8 cellular contexts compared by ENCODE assay signal in the genomic region with DNA sequence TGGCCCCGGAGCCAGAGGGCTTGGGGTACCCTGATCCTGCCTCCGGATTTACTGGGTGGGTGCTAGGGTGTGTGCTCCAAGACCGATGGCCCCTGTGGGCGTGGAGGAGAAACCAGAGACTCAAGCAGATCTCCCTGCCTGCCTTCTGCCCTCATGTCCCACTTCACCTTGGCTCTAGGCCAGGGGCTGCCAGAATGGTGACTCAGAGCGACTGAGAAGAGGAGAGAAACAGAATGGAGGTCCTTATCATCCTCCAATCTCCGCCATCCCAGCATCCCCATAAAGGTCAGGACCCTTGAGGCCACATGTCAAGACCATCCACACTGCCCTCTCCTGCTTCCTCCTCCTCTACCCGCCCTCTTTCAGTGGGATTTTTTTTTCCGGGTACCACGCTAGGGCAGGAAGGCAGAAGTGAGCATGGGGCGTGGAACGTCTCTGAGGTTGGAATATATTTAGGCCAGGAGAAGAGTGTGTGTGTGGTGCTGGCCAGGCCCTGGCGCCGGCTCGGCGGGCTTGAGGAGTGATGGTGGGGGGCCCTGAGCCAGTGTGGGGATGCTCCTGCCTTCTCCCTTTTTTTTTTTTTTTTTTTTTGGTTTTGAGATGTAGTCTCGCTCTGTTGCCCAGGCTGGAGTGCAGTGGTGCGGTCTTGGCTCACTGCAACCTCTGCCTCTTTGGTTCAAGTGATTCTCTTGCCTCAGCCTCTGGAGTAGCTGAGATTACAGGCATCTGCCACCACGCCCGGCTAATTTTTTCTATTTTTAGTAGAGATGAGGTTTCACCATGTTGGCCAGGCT. TPM values are rescaled to one million over a fixed set of nuclear protein-coding genes. Genes with fewer than 3 reads are reported as not detected.
DNase-seq lines count a peak whose midpoint lies in the region; ATAC-seq, FAIRE-seq and TF ChIP-seq lines count a peak whose summit lies in the region.

No MANE protein-coding gene starts in this region.

- intact Hi-C loops in kidney (cut with DNase I), result no loop called here

- FAIRE-seq in kidney (lab: Jason Lieb, UNC), result no peak

- H3K9ac ChIP-seq in kidney (ENCODE audit: low read length in 2 of 2), result peak overlapping the region in 1 of 2 donors; percentile 19

- no peaks in the 10 kb centered on the region for H3K36me3 ChIP-seq in kidney (ENCODE audit: control insufficient read depth in 1 of 2, insufficient read depth in 2 of 2, low read length in 2 of 2)

- H3K4me3 ChIP-seq in kidney (ENCODE audit: low read length in 2 of 2), result no peak overlapping the region

- no peak for ATAC-seq in GM18873 (IDR thresholded peaks at IDR 0.05; ENCODE audit: low FRiP score, unreplicated experiment)

- peaks cover 5 to 16% of the 10 kb centered on the region in 2 donors for H3K4me1 ChIP-seq in kidney (ENCODE audit: control insufficient read depth in 1 of 2, insufficient read depth in 1 of 2, low read depth in 1 of 2, low read length in 2 of 2)

- peak; percentile 77 for DNase-seq in AG20443 (ENCODE audit: low spot score)
- peak in 65 of 76 experiments; percentile 24 to 89 (median 71) for DNase-seq in HUDEP-2 (lab: John Stamatoyannopoulos, UW; ENCODE audit: unreplicated experiment in 76 of 76)
- DNase-seq in T1000 (lab: John Stamatoyannopoulos, UW), result peak; percentile 71
- DNase-seq in astrocyte of the hippocampus (ENCODE audit: low read depth, low spot score), result peak; percentile 91
- DNase-seq in kidney, result peak; percentile 96
- DNase-seq in stimulated activated CD4-positive, alpha-beta T cell treated with anti-CD3 and anti-CD28 coated beads, Interleukin-2, amount 100 ng/mL, for 4 hours (ENCODE audit: low read depth), result peak; percentile 81
- no peak for DNase-seq in HuH-7.5 (ENCODE audit: low spot score)

- no peak for TF ChIP-seq CTCF in kidney (IDR thresholded peaks at IDR 0.05; ENCODE audit: borderline replicate concordance, extremely low read depth, insufficient read depth)

- H3K27ac ChIP-seq in kidney (ENCODE audit: low read depth in 2 of 2, low read length in 2 of 2), result peak overlapping the region; percentile 51 to 54

- H3K9me3 ChIP-seq in kidney (ENCODE audit: control insufficient read depth in 1 of 2, low read length in 2 of 2), result no peaks in the 10 kb centered on the region

RNA-seq across cellular contexts. Expression of gene IER2, which starts 22.3 kb away (rescaled TPM):
- 73.9 TPM for total RNA-seq in kidney
- 96.7 TPM for polyA plus RNA-seq in kidney (ENCODE audit: insufficient read depth, low read depth, low replicate concordance)

RNA-seq across cellular contexts. Expression of gene STX10, which starts 22.4 kb away (rescaled TPM):
- 39.5 TPM for total RNA-seq in kidney
- polyA plus RNA-seq in kidney (ENCODE audit: insufficient read depth, low read depth, low replicate concordance), result 52.9 TPM

RNA-seq across cellular contexts. Expression of gene NACC1, which starts 54.5 kb away (rescaled TPM):
- 46.1 TPM for total RNA-seq in kidney
- polyA plus RNA-seq in kidney (ENCODE audit: insufficient read depth, low read depth, low replicate concordance), result 16.7 TPM

RNA-seq across cellular contexts. Expression of gene TRMT1, which starts 56.0 kb away (rescaled TPM):
- 40.0 TPM for total RNA-seq in kidney
- polyA plus RNA-seq in kidney (ENCODE audit: insufficient read depth, low read depth, low replicate concordance), result 22.7 TPM
